ENCODE assay signal across 17 cellular contexts in genomic region chr7:79412438-79412837, GRCh38.
"Had no signal": no experiment of that assay in that cellular context is flagged by ENCODE, and none has a peak within 500 bp of the region (broad histone marks: within the 10 kb centered on the region; RNA-seq: fewer than 3 reads in every experiment).

No MANE protein-coding gene starts in this region.

- H3K27ac ChIP-seq: esophagus squamous epithelium, hepatocyte, neutrophil, right lobe of liver had no signal

- H3K4me2 ChIP-seq: hepatocyte had no signal

- H3K79me2 ChIP-seq: hepatocyte had no signal

- H2AFZ ChIP-seq: hepatocyte had no signal

- H3K9me3 ChIP-seq: esophagus squamous epithelium, neutrophil, right lobe of liver had no signal

- H3K4me1 ChIP-seq: esophagus squamous epithelium, right lobe of liver had no signal

- FAIRE-seq: colon had no signal

- DNase-seq: esophagus squamous epithelium; foreskin fibroblast; head of caudate nucleus; kidney glomerular epithelial cell; mammary epithelial cell; naive thymus-derived CD8-positive, alpha-beta T cell; retina; right lobe of liver; stimulated activated CD4-positive, alpha-beta T cell treated with anti-CD3 and anti-CD28 coated beads, Interleukin-4, amount 100 ng/mL, for 1 hour; stimulated activated CD8-positive, alpha-beta memory T cell treated with anti-CD3 and anti-CD28 coated beads, Interleukin-4, amount 100 ng/mL, for 48 hours; stimulated activated naive CD8-positive, alpha-beta T cell treated with anti-CD3 and anti-CD28 coated beads, Interleukin-15, Interleukin-2, amounts not matched to agents 100 U/mL and 50 U/mL, for 24 hours; trophoblast cell had no signal

- H3K36me3 ChIP-seq: esophagus squamous epithelium, neutrophil, right lobe of liver had no signal

- ATAC-seq: left lobe of liver; naive thymus-derived CD8-positive, alpha-beta T cell; right lobe of liver; stimulated activated effector memory CD8-positive, alpha-beta T cell treated with anti-CD3 and anti-CD28 coated beads, Interleukin-12 subunit alpha, Interleukin-12 subunit beta, amount 100 ng/mL, for 72 hours; stimulated activated naive CD8-positive, alpha-beta T cell treated with anti-CD3 and anti-CD28 coated beads, Interleukin-15, Interleukin-2, amounts not matched to agents 100 U/mL and 50 U/mL, for 24 hours had no signal

- H3K27me3 ChIP-seq: esophagus squamous epithelium, hepatocyte, neutrophil, right lobe of liver had no signal

- H3K4me3 ChIP-seq: esophagus squamous epithelium, hepatocyte, right lobe of liver had no signal
